12 cellular contexts compared by ENCODE assay signal in genomic region chr17:63819585-63820537, GRCh38. TPM values are rescaled to one million over a fixed set of nuclear protein-coding genes. Genes with fewer than 3 reads are reported as not detected.
DNase-seq lines count a peak whose midpoint lies in the region; ATAC-seq and TF ChIP-seq lines count a peak whose summit lies in the region.
"Had no signal": no experiment of that assay in that cellular context is flagged by ENCODE, and none has a peak within 500 bp of the region (broad histone marks: within the 10 kb centered on the region; RNA-seq: fewer than 3 reads in every experiment).

No MANE protein-coding gene starts in this region.

- peak; percentile 27 to 51 for ATAC-seq in naive thymus-derived CD8-positive, alpha-beta T cell
- ATAC-seq: activated CD4-positive, CD25-positive, alpha-beta regulatory T cell treated with anti-CD3 and anti-CD28 coated beads, Interleukin-2, amount 50 U/mL, for 24 hours had no signal

- POLR2A ChIA-PET in CD4-positive, alpha-beta memory T cell (lab: Charles Lee; ENCODE audit: partially characterized antibody): interaction anchor here (1.2 to 2.2 kb wide), 5 partner anchors 11 to 46 kb away, joined by 3 to 9 read pairs (median 5); partner anchors contain the start of genes CCDC47 and DDX42
- POLR2A ChIA-PET in naive thymus-derived CD8-positive, alpha-beta T cell (lab: Charles Lee): interaction anchor here (0.5 to 1.2 kb wide), 5 partner anchors 21 to 186 kb away, joined by 3 to 4 read pairs (median 3); partner anchors contain the start of genes CCDC47 and DDX42
- POLR2A ChIA-PET in GM10248 (lab: Yijun Ruan, JAX): interaction anchor here (1.1 kb wide), 1 partner anchor 39 kb away, joined by 4 read pairs; no protein-coding TSS in a partner anchor

- WGBS in mammary epithelial cell (ENCODE audit: low coverage, missing lambda C conversion rate): 64% methylated on average over 20 of the region's 21 CpGs

- H3K36me3 ChIP-seq in CD4-positive, alpha-beta memory T cell (ENCODE audit: insufficient read depth, low read length): peaks cover 93% of the 10 kb centered on the region
- H3K36me3 ChIP-seq in mammary epithelial cell (ENCODE audit: insufficient read depth, low read length) (peaks cover 63% of the 10 kb centered on the region), MM.1S (replicated peaks; ENCODE audit: insufficient read depth, low read length) (peaks cover 32% of the 10 kb centered on the region)

- H3K27ac ChIP-seq in CD4-positive, alpha-beta memory T cell (ENCODE audit: low read depth, low read length): no peak overlapping the region
- no peak overlapping the region for H3K27ac ChIP-seq in mammary epithelial cell (ENCODE audit: insufficient read depth, low read depth, low read length)
- H3K27ac ChIP-seq in MM.1S (ENCODE audit: low read length): no peak overlapping the region

- H4K20me1 ChIP-seq in mammary epithelial cell (ENCODE audit: insufficient read depth, low read length) (no peaks in the 10 kb centered on the region), MM.1S (ENCODE audit: insufficient read depth, low read length) (no peaks in the 10 kb centered on the region)

- H3K9ac ChIP-seq in mammary epithelial cell (ENCODE audit: insufficient read depth, low read length) (no peak overlapping the region), MM.1S (ENCODE audit: low read length) (no peak overlapping the region)

- no peaks in the 10 kb centered on the region for H3K9me2 ChIP-seq in MM.1S (replicated peaks; ENCODE audit: insufficient read depth, low read length)

- H3K4me2 ChIP-seq in mammary epithelial cell (ENCODE audit: insufficient read depth, low read depth, low read length): no peak overlapping the region
- no peak overlapping the region for H3K4me2 ChIP-seq in MM.1S (ENCODE audit: low read depth, low read length)

- peaks cover 15 to 31% (median 18%) of the 10 kb centered on the region in 4 donors for H3K4me1 Mint-ChIP-seq in CD4-positive, alpha-beta memory T cell
- H3K4me1 Mint-ChIP-seq in naive thymus-derived CD8-positive, alpha-beta T cell: peaks cover 20 to 32% (median 27%) of the 10 kb centered on the region in 4 donors

- peak overlapping the region in 6 of 7 donors; percentile 37 to 85 (median 72) for H3K27ac Mint-ChIP-seq in CD4-positive, alpha-beta memory T cell
- peak overlapping the region; percentile 12 to 90 (median 76) for H3K27ac Mint-ChIP-seq in naive thymus-derived CD8-positive, alpha-beta T cell

- TF ChIP-seq CTCF in mammary epithelial cell (conservative IDR thresholded peaks at IDR 0.05 in 1 of 2, IDR thresholded peaks at IDR 0.05 in 1 of 2; ENCODE audit: extremely low read depth in 1 of 2, insufficient read depth in 1 of 2, low read depth in 1 of 2, low read length in 2 of 2) (no peak), MM.1S (IDR thresholded peaks at IDR 0.05; ENCODE audit: low read length) (no peak), GM10248 (IDR thresholded peaks at IDR 0.05; ENCODE audit: control extremely low read depth, extremely low read depth, low read depth, missing control alignments) (no peak)

- DNase-seq in CD4-positive, alpha-beta memory T cell: no peak
- no peak for DNase-seq in mammary epithelial cell
- DNase-seq in naive thymus-derived CD8-positive, alpha-beta T cell: peak in 1 of 10 donors; percentile 25
- DNase-seq in MM.1S: no peak
- DNase-seq in T-helper 9 cell: no peak
- DNase-seq in NK-92 (lab: John Stamatoyannopoulos, UW; ENCODE audit: unreplicated experiment): no peak
- DNase-seq in GM10248 (ENCODE audit: extremely low spot score): no peak
- DNase-seq: DMS53, MG63, NCI-H2227 treated with DMSO at 0.1 percent for 48 hours had no signal

- in situ Hi-C loops in mammary epithelial cell (cut with MboI; ENCODE audit: low sequenced_read_pairs in 2 of 2): no loop called here

- CTCF ChIA-PET in CD4-positive, alpha-beta memory T cell (lab: Charles Lee; ENCODE audit: partially characterized antibody): interaction anchor here (0.8 to 1.5 kb wide), 2 partner anchors 35 to 109 kb away, joined by 3 read pairs; no protein-coding TSS in a partner anchor
- CTCF ChIA-PET in mammary epithelial cell (lab: Charles Lee; ENCODE audit: low non-redundant PET) (no interaction called here), GM10248 (lab: Yijun Ruan, JAX) (interaction anchor here (1.1 to 1.7 kb wide), 5 partner anchors 10 to 45 kb away, joined by 3 to 6 read pairs (median 4); no protein-coding TSS in a partner anchor)

- H3K36me3 Mint-ChIP-seq in CD4-positive, alpha-beta memory T cell: peaks cover 63 to 95% of the 10 kb centered on the region in 2 donors
- peaks cover 9 to 99% (median 32%) of the 10 kb centered on the region in 3 donors for H3K36me3 Mint-ChIP-seq in naive thymus-derived CD8-positive, alpha-beta T cell

- no peaks in the 10 kb centered on the region for H3K9me3 ChIP-seq in CD4-positive, alpha-beta memory T cell (ENCODE audit: control insufficient read depth in 1 of 2, low read length in 2 of 2)
- no peaks in the 10 kb centered on the region for H3K9me3 ChIP-seq in mammary epithelial cell (replicated peaks; ENCODE audit: insufficient read depth, low read length)
- H3K9me3 ChIP-seq in MM.1S (replicated peaks; ENCODE audit: insufficient read depth, low read length): no peaks in the 10 kb centered on the region
- H3K9me3 ChIP-seq: MG63 had no signal

- dilution Hi-C loops in mammary epithelial cell (cut with HindIII; ENCODE audit: low sequenced_read_pairs): loop anchor here (5.0 kb wide), 1 partner anchor 73 kb away; no protein-coding TSS in a partner anchor

- H3K4me1 ChIP-seq in CD4-positive, alpha-beta memory T cell (ENCODE audit: insufficient read depth, low read length): peaks cover 10% of the 10 kb centered on the region
- H3K4me1 ChIP-seq in mammary epithelial cell (ENCODE audit: insufficient read depth, low read length): no peaks in the 10 kb centered on the region
- H3K4me1 ChIP-seq in MM.1S (ENCODE audit: low read length): no peaks in the 10 kb centered on the region

- BruUV-seq in mammary epithelial cell (replicated peaks; lab: Mats Ljungman, UMichigan): TSS peak; percentile 72

- H3K4me3 ChIP-seq in CD4-positive, alpha-beta memory T cell (ENCODE audit: low read length in 2 of 2): no peak overlapping the region
- H3K4me3 ChIP-seq in mammary epithelial cell (replicated peaks in 1 of 3; ENCODE audit: insufficient read depth in 1 of 3, low read depth in 2 of 3, low read length in 3 of 3) (no peak overlapping the region), MM.1S (ENCODE audit: low read length) (no peak overlapping the region)
- H3K4me3 ChIP-seq: MG63 had no signal

- H3K9me3 Mint-ChIP-seq in CD4-positive, alpha-beta memory T cell: no peaks in the 10 kb centered on the region
- no peaks in the 10 kb centered on the region for H3K9me3 Mint-ChIP-seq in naive thymus-derived CD8-positive, alpha-beta T cell

- H3K4me3 Mint-ChIP-seq in CD4-positive, alpha-beta memory T cell: peak overlapping the region in 4 of 8 donors; percentile 1 to 48 (median 40)
- peak overlapping the region in 6 of 10 donors; percentile 18 to 82 (median 50) for H3K4me3 Mint-ChIP-seq in naive thymus-derived CD8-positive, alpha-beta T cell

- no peaks in the 10 kb centered on the region for H3K27me3 Mint-ChIP-seq in CD4-positive, alpha-beta memory T cell
- no peaks in the 10 kb centered on the region for H3K27me3 Mint-ChIP-seq in naive thymus-derived CD8-positive, alpha-beta T cell

- no peaks in the 10 kb centered on the region for H3K27me3 ChIP-seq in CD4-positive, alpha-beta memory T cell (ENCODE audit: insufficient read depth, low read length)
- no peaks in the 10 kb centered on the region for H3K27me3 ChIP-seq in mammary epithelial cell (ENCODE audit: insufficient read depth, low read length)
- H3K27me3 ChIP-seq in MM.1S (replicated peaks; ENCODE audit: insufficient read depth, low read length): no peaks in the 10 kb centered on the region
- H3K27me3 ChIP-seq: MG63 had no signal

- H3F3A ChIP-seq in MM.1S (ENCODE audit: insufficient read depth, low read length): peaks cover 10% of the 10 kb centered on the region

- H3K79me2 ChIP-seq in mammary epithelial cell (ENCODE audit: insufficient read depth, low read length) (peaks cover 57% of the 10 kb centered on the region), MM.1S (ENCODE audit: low read length) (peaks cover 30% of the 10 kb centered on the region)

- intact Hi-C loops in CD4-positive, alpha-beta memory T cell (cut with micrococcal nuclease): no loop called here
- intact Hi-C loops in mammary epithelial cell (cut with micrococcal nuclease): no loop called here

- H2AFZ ChIP-seq in mammary epithelial cell (ENCODE audit: low read depth, low read length) (no peak overlapping the region), MM.1S (ENCODE audit: low read length) (no peak overlapping the region)

RNA-seq across cellular contexts. Expression of gene PSMC5, which starts 7.4 kb away (rescaled TPM):
- total RNA-seq in CD4-positive, alpha-beta memory T cell: 100 to 1,000 TPM; 121 TPM
- polyA plus RNA-seq in CD4-positive, alpha-beta memory T cell: 100 to 1,000 TPM; 188 to 227 TPM
- 293 TPM for polyA plus RNA-seq in PFSK-1 (2012; ENCODE audit: insufficient read length, low read depth)
- 100 to 1,000 TPM in 1 of 2 donors, 10 to 100 TPM in 1; 44.8 to 132 TPM for total RNA-seq in mammary epithelial cell
- 203 TPM for polyA plus RNA-seq in mammary epithelial cell
- polyA minus RNA-seq in mammary epithelial cell: 238 TPM
- total RNA-seq in naive thymus-derived CD8-positive, alpha-beta T cell: 100 to 1,000 TPM; 139 to 143 TPM
- polyA plus RNA-seq in naive thymus-derived CD8-positive, alpha-beta T cell: 100 to 1,000 TPM; 173 to 214 (median 191) TPM

RNA-seq across cellular contexts. Expression of gene FTSJ3, which starts 7.6 kb away (rescaled TPM):
- total RNA-seq in CD4-positive, alpha-beta memory T cell: 10 to 100 TPM; 62.1 to 62.2 TPM
- polyA plus RNA-seq in CD4-positive, alpha-beta memory T cell: 10 to 100 TPM; 12.3 to 40.8 TPM
- 64.5 TPM for polyA plus RNA-seq in PFSK-1 (2012; ENCODE audit: insufficient read length, low read depth)
- 10 to 100 TPM; 39.5 to 49.0 TPM for total RNA-seq in mammary epithelial cell
- polyA plus RNA-seq in mammary epithelial cell: 32.0 TPM
- 52.4 TPM for polyA minus RNA-seq in mammary epithelial cell
- 10 to 100 TPM; 71.9 to 75.7 TPM for total RNA-seq in naive thymus-derived CD8-positive, alpha-beta T cell
- polyA plus RNA-seq in naive thymus-derived CD8-positive, alpha-beta T cell: 10 to 100 TPM; 16.8 to 43.1 (median 24.0) TPM

RNA-seq across cellular contexts. Expression of gene SMARCD2, which starts 22.6 kb away (rescaled TPM):
- 100 to 1,000 TPM; 113 to 114 TPM for total RNA-seq in CD4-positive, alpha-beta memory T cell
- polyA plus RNA-seq in CD4-positive, alpha-beta memory T cell: 100 to 1,000 TPM in 1 of 2 donors, 10 to 100 TPM in 1; 80.4 to 125 TPM
- polyA plus RNA-seq in PFSK-1 (2012; ENCODE audit: insufficient read length, low read depth): 94.1 TPM
- 10 to 100 TPM; 66.1 to 75.3 TPM for total RNA-seq in mammary epithelial cell
- polyA plus RNA-seq in mammary epithelial cell: 77.9 TPM
- polyA minus RNA-seq in mammary epithelial cell: 102 TPM
- 100 to 1,000 TPM; 105 to 110 TPM for total RNA-seq in naive thymus-derived CD8-positive, alpha-beta T cell
- polyA plus RNA-seq in naive thymus-derived CD8-positive, alpha-beta T cell: 100 to 1,000 TPM in 1 of 3 donors, 10 to 100 TPM in 2; 65.9 to 112 (median 91.5) TPM

RNA-seq across cellular contexts. Expression of gene DDX42, which starts 45.9 kb away (rescaled TPM):
- total RNA-seq in CD4-positive, alpha-beta memory T cell: 100 to 1,000 TPM; 174 to 183 TPM
- polyA plus RNA-seq in CD4-positive, alpha-beta memory T cell: 10 to 100 TPM in 1 of 2 donors, 1 to 10 TPM in 1; 6.9 to 18.4 TPM
- 66.5 TPM for polyA plus RNA-seq in PFSK-1 (2012; ENCODE audit: insufficient read length, low read depth)
- total RNA-seq in mammary epithelial cell: 100 to 1,000 TPM in 1 of 2 donors, 10 to 100 TPM in 1; 63.2 to 112 TPM
- 44.7 TPM for polyA plus RNA-seq in mammary epithelial cell
- polyA minus RNA-seq in mammary epithelial cell: 163 TPM
- total RNA-seq in naive thymus-derived CD8-positive, alpha-beta T cell: 100 to 1,000 TPM; 169 to 175 TPM
- polyA plus RNA-seq in naive thymus-derived CD8-positive, alpha-beta T cell: 10 to 100 TPM in 2 of 3 donors, 1 to 10 TPM in 1; 8.9 to 18.5 (median 13.2) TPM

RNA-seq across cellular contexts. Expression of gene CCDC47, which starts 46.5 kb away (rescaled TPM):
- total RNA-seq in CD4-positive, alpha-beta memory T cell: 10 to 100 TPM; 36.7 to 39.0 TPM
- 10 to 100 TPM; 31.3 to 46.9 TPM for polyA plus RNA-seq in CD4-positive, alpha-beta memory T cell
- polyA plus RNA-seq in PFSK-1 (2012; ENCODE audit: insufficient read length, low read depth): 98.8 TPM
- 10 to 100 TPM; 60.5 to 74.7 TPM for total RNA-seq in mammary epithelial cell
- polyA plus RNA-seq in mammary epithelial cell: 44.7 TPM
- 48.7 TPM for polyA minus RNA-seq in mammary epithelial cell
- 10 to 100 TPM; 29.5 to 34.9 TPM for total RNA-seq in naive thymus-derived CD8-positive, alpha-beta T cell
- 10 to 100 TPM; 21.8 to 34.8 (median 26.0) TPM for polyA plus RNA-seq in naive thymus-derived CD8-positive, alpha-beta T cell
